In the genomic region with DNA sequence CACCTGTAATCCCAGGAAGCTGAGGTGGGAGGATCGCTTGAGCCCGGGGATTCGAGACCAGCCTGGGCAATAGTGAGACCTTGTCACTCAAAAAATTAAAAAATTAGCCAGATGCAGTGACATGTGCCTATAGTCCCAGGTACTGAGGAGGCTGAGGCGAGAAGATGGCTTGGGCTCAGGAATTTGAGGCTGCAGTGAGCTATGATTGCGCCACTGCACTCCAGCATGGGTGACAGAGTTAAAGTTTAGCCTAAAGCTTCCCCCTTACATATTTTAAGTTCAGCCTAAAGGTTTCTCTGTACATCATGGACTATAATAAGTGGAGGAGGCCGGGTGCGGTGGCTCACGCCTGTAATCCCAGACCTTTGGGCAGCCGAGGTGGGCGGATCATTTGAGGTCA, we compare ENCODE assay signal across 7 cellular contexts.
"Had no signal": no experiment of that assay in that cellular context is flagged by ENCODE, and none has a peak within 500 bp of the region (broad histone marks: within the 10 kb centered on the region; RNA-seq: fewer than 3 reads in every experiment).

No MANE protein-coding gene starts in this region.

- H3K27ac ChIP-seq: GM23248, HL-60 had no signal

- H3K9me3 ChIP-seq: HAP-1 had no signal

- H3K36me3 ChIP-seq: HAP-1 had no signal

- ATAC-seq: HCT116 had no signal

- H2AFZ ChIP-seq: GM23248 had no signal

- H3K4me3 ChIP-seq: GM23248, HAP-1 had no signal

- H3K4me1 ChIP-seq: HAP-1 had no signal

- DNase-seq: GM23248, GOT3, H7, HFFc6 had no signal

- H3K9ac ChIP-seq: GM23248 had no signal
